Comparison of ENCODE assay signal across 8 cellular contexts in the genomic region with DNA sequence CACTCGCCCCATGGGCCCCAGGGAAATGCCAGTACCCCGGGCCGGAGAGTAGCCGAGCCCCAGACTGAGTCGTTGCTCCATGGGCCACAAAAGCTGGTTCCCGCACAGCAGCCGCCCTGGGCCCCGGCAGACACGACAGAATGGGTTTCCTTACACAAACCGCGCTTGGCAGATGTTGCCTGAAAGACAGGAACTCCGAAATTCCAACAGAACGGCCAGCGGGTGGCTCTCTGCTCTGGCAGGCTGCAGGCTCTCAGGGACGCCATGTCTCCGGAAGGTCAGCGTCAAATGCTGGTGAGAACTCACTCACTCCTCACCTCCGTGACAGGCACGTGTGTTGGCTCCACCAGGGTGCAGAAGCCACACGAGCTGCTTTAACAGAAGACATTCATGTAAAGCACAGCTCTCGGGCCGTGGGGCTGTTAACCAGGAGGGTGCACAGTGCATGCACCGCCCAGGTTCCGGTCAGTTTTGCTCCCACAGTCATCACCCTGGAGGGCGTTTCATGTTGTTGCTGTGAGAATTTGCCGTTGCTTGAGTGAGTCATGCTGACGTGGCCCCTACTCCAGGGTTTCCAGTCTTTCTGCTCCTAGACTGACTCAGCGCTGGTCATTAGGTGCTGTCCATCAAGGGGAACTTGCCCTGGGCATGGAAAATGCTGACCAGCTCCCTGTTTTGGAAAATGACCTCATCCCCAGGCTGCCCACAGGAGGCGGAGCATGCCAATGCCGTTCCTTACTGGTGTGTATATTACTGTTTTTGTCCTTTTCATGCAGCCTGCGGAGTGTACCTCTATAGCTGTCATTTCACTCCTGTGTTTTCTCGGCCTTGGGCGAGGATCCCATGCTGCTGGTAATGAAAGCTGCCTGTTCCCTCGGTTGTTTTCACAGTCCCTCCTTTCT. TPM values are rescaled to one million over a fixed set of nuclear protein-coding genes. Genes with fewer than 3 reads are reported as not detected.
DNase-seq lines count a peak whose midpoint lies in the region; ATAC-seq and TF ChIP-seq lines count a peak whose summit lies in the region.

No MANE protein-coding gene starts in this region.

- peaks cover 7 to 27% of the 10 kb centered on the region in 2 donors for H3K27me3 ChIP-seq in duodenal mucosa (ENCODE audit: control insufficient read depth in 1 of 2, insufficient read depth in 2 of 2, low read length in 2 of 2)
- H3K27me3 ChIP-seq in stomach, result no peaks in the 10 kb centered on the region

- peak overlapping the region; percentile 42 to 65 for H3K4me3 ChIP-seq in duodenal mucosa (ENCODE audit: low read depth in 1 of 2, low read length in 2 of 2)
- no peak overlapping the region for H3K4me3 ChIP-seq in lower leg skin (ENCODE audit: low read depth, poor library complexity, severe bottlenecking)
- peak overlapping the region; percentile 5 to 34 (median 14) for H3K4me3 ChIP-seq in stomach

- 15 to 32% methylated on average over 28 to 34 of the region's 34 CpGs for WGBS in lower leg skin, 2 donors
- WGBS in stomach, 5 donors, result 17 to 35% (median 22%) methylated on average over 24 to 34 of the region's 34 CpGs

- peaks cover 51% of the 10 kb centered on the region for H3K27me3 Mint-ChIP-seq in activated naive CD4-positive, alpha-beta T cell treated with anti-CD3 and anti-CD28 coated beads for 36 hours (ENCODE audit: low read depth)

- H3K4me1 Mint-ChIP-seq in activated naive CD4-positive, alpha-beta T cell treated with anti-CD3 and anti-CD28 coated beads for 36 hours (ENCODE audit: low read depth), result peaks cover 4% of the 10 kb centered on the region

- no peaks in the 10 kb centered on the region for H3K9me3 ChIP-seq in duodenal mucosa (ENCODE audit: control insufficient read depth in 1 of 2, low read length in 2 of 2)
- no peaks in the 10 kb centered on the region for H3K9me3 ChIP-seq in stomach

- H3K36me3 ChIP-seq in duodenal mucosa (ENCODE audit: control insufficient read depth in 1 of 2, insufficient read depth in 2 of 2, low read length in 2 of 2) (no peaks in the 10 kb centered on the region), stomach (no peaks in the 10 kb centered on the region)

- DNase-seq in activated naive CD4-positive, alpha-beta T cell treated with anti-CD3 and anti-CD28 coated beads for 36 hours, result peak; percentile 43
- DNase-seq in activated naive CD4-positive, alpha-beta T cell (lab: John Stamatoyannopoulos, UW), result no peak
- DNase-seq in RPMI8226, result peak; percentile 27
- peak; percentile 90 to 92 for DNase-seq in lower leg skin (ENCODE audit: low spot score in 2 of 2)
- DNase-seq in stomach, result peak; percentile 79
- no peak for DNase-seq in NCI-H1436 (lab: John Stamatoyannopoulos, UW)

- H3K4me1 ChIP-seq in duodenal mucosa (ENCODE audit: control insufficient read depth in 1 of 2, insufficient read depth in 2 of 2, low read length in 2 of 2), result peaks cover 9 to 26% of the 10 kb centered on the region in 2 donors
- peaks cover 13 to 35% (median 26%) of the 10 kb centered on the region in 4 donors for H3K4me1 ChIP-seq in stomach

- peak; percentile 86 for TF ChIP-seq EP300 in stomach (IDR thresholded peaks at IDR 0.05)

- CTCF ChIA-PET in activated naive CD4-positive, alpha-beta T cell treated with anti-CD3 and anti-CD28 coated beads for 36 hours (lab: Charles Lee), result no interaction called here

- intact Hi-C loops in activated naive CD4-positive, alpha-beta T cell treated with anti-CD3 and anti-CD28 coated beads for 36 hours (cut with micrococcal nuclease), result no loop called here
- intact Hi-C loops in lower leg skin (cut with DNase I; ENCODE audit: low total_unique reads) (no loop called here), stomach (cut with DNase I; ENCODE audit: low total_unique reads) (no loop called here)

- TF ChIP-seq CTCF in lower leg skin (IDR thresholded peaks at IDR 0.05) (no peak), stomach (IDR thresholded peaks at IDR 0.05) (no peak)

- no peak overlapping the region for H3K27ac Mint-ChIP-seq in activated naive CD4-positive, alpha-beta T cell treated with anti-CD3 and anti-CD28 coated beads for 36 hours

- no peaks in the 10 kb centered on the region for H3K36me3 Mint-ChIP-seq in activated naive CD4-positive, alpha-beta T cell treated with anti-CD3 and anti-CD28 coated beads for 36 hours (ENCODE audit: low read depth)

- TF ChIP-seq POLR2A in lower leg skin (IDR thresholded peaks at IDR 0.05), result no peak
- no peak for TF ChIP-seq POLR2A in stomach (IDR thresholded peaks at IDR 0.05)

- no peaks in the 10 kb centered on the region for H3K9me3 Mint-ChIP-seq in activated naive CD4-positive, alpha-beta T cell treated with anti-CD3 and anti-CD28 coated beads for 36 hours

- no peak overlapping the region for H3K4me3 Mint-ChIP-seq in activated naive CD4-positive, alpha-beta T cell treated with anti-CD3 and anti-CD28 coated beads for 36 hours

- no peak for ATAC-seq in GM18868 (IDR thresholded peaks at IDR 0.05; ENCODE audit: unreplicated experiment)

- H3K9ac ChIP-seq in duodenal mucosa (ENCODE audit: low read depth in 1 of 2, low read length in 2 of 2), result peak overlapping the region in 1 of 2 donors; percentile 25

- H3K27ac ChIP-seq in duodenal mucosa (ENCODE audit: low read depth, low read length), result peak overlapping the region; percentile 69
- H3K27ac ChIP-seq in stomach, result peak overlapping the region; percentile 58 to 85 (median 82)

RNA-seq across cellular contexts. Expression of a gene that starts 44.8 kb away (rescaled TPM):
- 10 to 100 TPM; 79.8 to 82.5 TPM for total RNA-seq in activated naive CD4-positive, alpha-beta T cell treated with anti-CD3 and anti-CD28 coated beads for 36 hours
- total RNA-seq in lower leg skin (10 to 100 TPM; 37.3 to 51.8 (median 46.9) TPM), stomach (100 to 1,000 TPM; 122 to 246 (median 170) TPM)
- polyA plus RNA-seq in stomach, result 10 to 100 TPM; 37.4 to 75.4 (median 48.7) TPM

Comparison
In these comparisons a context has a peak if more than half of its experiments do, and no peak if none do; other contexts are left out.
1. DNase-seq: peak in activated naive CD4-positive, alpha-beta T cell treated with anti-CD3 and anti-CD28 coated beads for 36 hours (single experiment), RPMI8226 (single experiment), lower leg skin (2 of 2) and stomach (single experiment); none in activated naive CD4-positive, alpha-beta T cell (0 of 4) and NCI-H1436 (single experiment).